In genomic region chr5:43401827-43402226, GRCh38 we compare ENCODE assay signal across 9 cellular contexts. TPM values are rescaled to one million over a fixed set of nuclear protein-coding genes. Genes with fewer than 3 reads are reported as not detected.
DNase-seq lines count a peak whose midpoint lies in the region; ATAC-seq and TF ChIP-seq lines count a peak whose summit lies in the region.
"Had no signal": no experiment of that assay in that cellular context is flagged by ENCODE, and none has a peak within 500 bp of the region (broad histone marks: within the 10 kb centered on the region; RNA-seq: fewer than 3 reads in every experiment).

No MANE protein-coding gene starts in this region.

- H3K9me3 ChIP-seq in Loucy (ENCODE audit: insufficient read depth, low read depth, low read length), result no peaks in the 10 kb centered on the region
- no peaks in the 10 kb centered on the region for H3K9me3 ChIP-seq in liver (ENCODE audit: control insufficient read depth in 4 of 4, low read length in 3 of 4)

- peak in 1 of 2 donors; percentile 57 for TF ChIP-seq RAD21 in liver (IDR thresholded peaks at IDR 0.05)

- no peak overlapping the region for H3K4me2 ChIP-seq in Loucy (ENCODE audit: low read depth, low read length, poor library complexity, severe bottlenecking)

- no peaks in the 10 kb centered on the region for H3F3A ChIP-seq in Loucy (ENCODE audit: low read depth)

- no peak overlapping the region for H2AFZ ChIP-seq in Loucy (ENCODE audit: low read length)

- H3K4me1 ChIP-seq in Loucy (ENCODE audit: insufficient read depth, low read length, poor library complexity, severe bottlenecking) (peaks cover 14% of the 10 kb centered on the region), liver (ENCODE audit: control insufficient read depth in 4 of 4, insufficient read depth in 4 of 4, low read length in 3 of 4) (peaks cover 0 to 6% (median 2%) of the 10 kb centered on the region in 4 donors)

- no peak overlapping the region for H3K9ac ChIP-seq in Loucy (ENCODE audit: low read depth, low read length, poor library complexity, severe bottlenecking)
- no peak overlapping the region for H3K9ac ChIP-seq in liver (ENCODE audit: low read depth in 1 of 2, low read length in 2 of 2)

- peak; percentile 9 for TF ChIP-seq CTCF in GM12865 (IDR thresholded peaks at IDR 0.05; ENCODE audit: insufficient read depth, low read depth, low read length, missing control alignments)
- TF ChIP-seq CTCF in Loucy (conservative IDR thresholded peaks at IDR 0.05; ENCODE audit: low read length), result peak; percentile 47
- TF ChIP-seq CTCF in astrocyte of the cerebellum (IDR thresholded peaks at IDR 0.05; ENCODE audit: low read depth, low read length, missing control alignments), result peak; percentile 62
- peak; percentile 2 for TF ChIP-seq CTCF in liver (IDR thresholded peaks at IDR 0.05; ENCODE audit: low read depth, low read length, missing input control)

- H3K9me2 ChIP-seq in Loucy (replicated peaks; ENCODE audit: low read depth, low read length), result no peaks in the 10 kb centered on the region

- H4K20me1 ChIP-seq in Loucy (ENCODE audit: insufficient read depth, low read length, poor library complexity, severe bottlenecking), result no peaks in the 10 kb centered on the region

- ATAC-seq in GM19452 (IDR thresholded peaks at IDR 0.05; ENCODE audit: unreplicated experiment) (no peak), HG03025 (IDR thresholded peaks at IDR 0.05; ENCODE audit: low FRiP score, unreplicated experiment) (no peak)
- ATAC-seq: stimulated activated memory B cell treated with anti-CD40 and anti-IgM and Interleukin-4, amounts not matched to agents 10 μg/mL and 1 μg/mL and 100 μg/mL, for 72 hours had no signal

- in situ Hi-C loops in astrocyte of the cerebellum (cut with HindIII; ENCODE audit: low sequenced_read_pairs), result no loop called here

- DNase-seq in GM12865 (ENCODE audit: low read depth), result peak; percentile 15
- DNase-seq in astrocyte of the cerebellum (ENCODE audit: low read depth), result no peak
- no peak for DNase-seq in mesenteric fat pad (ENCODE audit: low spot score)
- DNase-seq: activated T-cell treated with anti-CD3 and anti-CD28 coated beads, Interleukin-2, amount 50 U/mL, for 24 hours had no signal

- H3K27ac ChIP-seq in liver (ENCODE audit: low read depth in 1 of 2, low read length in 2 of 2), result no peak overlapping the region

- H3K4me3 ChIP-seq in GM12865 (ENCODE audit: low read depth, low read length) (no peak overlapping the region), Loucy (ENCODE audit: low read length, poor library complexity, severe bottlenecking) (no peak overlapping the region), astrocyte of the cerebellum (ENCODE audit: low read depth, low read length) (no peak overlapping the region), liver (ENCODE audit: low read depth in 1 of 3, low read length in 3 of 3) (no peak overlapping the region)

- H3K36me3 ChIP-seq in Loucy (ENCODE audit: insufficient read depth, low read length), result no peaks in the 10 kb centered on the region
- no peaks in the 10 kb centered on the region for H3K36me3 ChIP-seq in liver (ENCODE audit: control insufficient read depth in 4 of 4, insufficient read depth in 3 of 4, low read depth in 1 of 4, low read length in 3 of 4)

- 61% methylated on average over 1 of the region's 1 CpG for WGBS in liver

- peaks cover 25% of the 10 kb centered on the region for H3K79me2 ChIP-seq in Loucy (ENCODE audit: insufficient read depth, low read length)

- H3K27me3 ChIP-seq in Loucy (ENCODE audit: insufficient read depth, low read length, poor library complexity, severe bottlenecking), result no peaks in the 10 kb centered on the region
- no peaks in the 10 kb centered on the region for H3K27me3 ChIP-seq in liver (ENCODE audit: control insufficient read depth in 4 of 4, insufficient read depth in 4 of 4, low read length in 3 of 4)

TF ChIP-seq in liver, 16 proteins besides CTCF, POLR2A, EP300 and RAD21:
- TF ChIP-seq JUND (IDR thresholded peaks at IDR 0.05) (no peak), FOXA2 (IDR thresholded peaks at IDR 0.05) (no peak), GABPA (IDR thresholded peaks at IDR 0.05 in 1 of 2, conservative IDR thresholded peaks at IDR 0.05 in 1 of 2) (no peak)

RNA-seq across cellular contexts. Expression of gene CCL28, which starts 10.4 kb away (rescaled TPM):
- total RNA-seq in liver, result 1 to 10 TPM in 1 of 2 donors, under 1 TPM in 1; 0.37 to 1.0 TPM
- polyA plus RNA-seq in liver, result 1 to 10 TPM in 1 of 2 donors, under 1 TPM in 1; 0.61 to 1.2 TPM
- total RNA-seq in mesenteric fat pad, result 1.4 TPM

Comparison
In these comparisons a context has a peak if more than half of its experiments do, and no peak if none do; other contexts are left out.
1. CTCF ChIP-seq: peak in every context shown above with its lines; median percentile 62 in astrocyte of the cerebellum; 47 in Loucy; 9 in GM12865; 2 in liver.